In the genomic region with DNA sequence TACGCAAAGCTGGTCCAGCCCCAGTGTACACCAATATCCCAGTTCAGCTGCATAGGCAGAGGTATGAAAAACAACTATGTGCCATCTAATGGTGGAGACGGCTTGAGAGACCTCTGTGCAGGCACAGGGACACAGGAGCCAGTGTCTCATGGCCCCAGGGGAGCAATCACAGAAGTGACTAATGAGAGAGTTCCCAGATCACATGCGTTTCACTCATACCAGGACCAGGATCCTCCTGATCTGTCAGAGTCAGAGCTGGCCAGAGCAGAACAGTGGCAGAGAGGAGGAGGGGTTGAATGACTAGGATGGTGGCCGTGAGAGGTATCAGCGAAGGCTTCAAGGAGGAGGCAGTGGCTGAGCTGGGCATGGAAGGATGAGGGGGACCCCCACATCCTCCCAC, we compare ENCODE assay signal across 29 cellular contexts. TPM values are rescaled to one million over a fixed set of nuclear protein-coding genes. Genes with fewer than 3 reads are reported as not detected.
DNase-seq lines count a peak whose midpoint lies in the region; ATAC-seq, FAIRE-seq and TF ChIP-seq lines count a peak whose summit lies in the region.
"Had no signal": no experiment of that assay in that cellular context is flagged by ENCODE, and none has a peak within 500 bp of the region (broad histone marks: within the 10 kb centered on the region; RNA-seq: fewer than 3 reads in every experiment).

No MANE protein-coding gene starts in this region.

- WGBS in mammary epithelial cell (ENCODE audit: low coverage, missing lambda C conversion rate), result 79% methylated on average over 5 of the region's 5 CpGs
- WGBS in H1 (ENCODE audit: extremely low coverage in 1 of 2, insufficient coverage in 1 of 2, insufficient read length in 1 of 2, insufficient replicate concordance in 2 of 2, low coverage in 1 of 2, low lambda C conversion rate in 2 of 2, missing lambda C conversion rate in 1 of 2), 2 experiments, result 87% methylated on average over 5 of the region's 5 CpGs; no CpG with 5 or more reads in 1 of the 2 experiments

- peak overlapping the region; percentile 20 for H4K91ac ChIP-seq in H1 (replicated peaks; ENCODE audit: insufficient read length, low read length)

- H3K4ac ChIP-seq in H1 (replicated peaks; ENCODE audit: insufficient read length, low read depth, low read length), result no peak overlapping the region

- POLR2A ChIA-PET in H1 (lab: Charles Lee; ENCODE audit: partially characterized antibody), result interaction anchor here (1.0 kb wide), 1 partner anchor 11 kb away, joined by 3 read pairs; no protein-coding TSS in a partner anchor
- POLR2A ChIA-PET in T-cell (lab: Charles Lee), result no interaction called here

- H4K20me1 ChIP-seq in mammary epithelial cell (ENCODE audit: insufficient read depth, low read length) (no peaks in the 10 kb centered on the region), H1 (replicated peaks in 1 of 2; ENCODE audit: control insufficient read depth in 1 of 2, insufficient read depth in 2 of 2, low read length in 2 of 2) (no peaks in the 10 kb centered on the region)
- H4K20me1 ChIP-seq: BLaER1 treated with 17β-estradiol and CSF1 and Interleukin-3, amounts not matched to agents 10 nM and 100 nM had no signal

- DNase-seq in mammary epithelial cell (peak; percentile 34), breast epithelium (ENCODE audit: low spot score in 2 of 2) (no peak), NCI-H2171 (lab: John Stamatoyannopoulos, UW) (peak; percentile 65), H1 (ENCODE audit: low read depth in 1 of 2, low spot score in 2 of 2) (no peak), T-cell (no peak), D341Med (ENCODE audit: low spot score) (no peak)
- DNase-seq: activated CD4-positive, alpha-beta T cell treated with anti-CD3 and anti-CD28 coated beads for 4 hours; activated naive CD8-positive, alpha-beta T cell treated with anti-CD3 and anti-CD28 coated beads for 36 hours; activated T-cell treated with anti-CD3 and anti-CD28 coated beads for 4 hours; aorta; effector memory CD4-positive, alpha-beta T cell; erythroblast; foreskin fibroblast; GF-D8; heart right ventricle; Kasumi-1; NCI-H2081 treated with DMSO at 0.1 percent for 48 hours; spleen; T-helper 2 cell had no signal

- TF ChIP-seq RAD21 in H1 (IDR thresholded peaks at IDR 0.05 in 1 of 2, conservative IDR thresholded peaks at IDR 0.05 in 1 of 2; ENCODE audit: low read depth in 2 of 2, low read length in 2 of 2), result no peak

- no peaks in the 10 kb centered on the region for H3K23me2 ChIP-seq in H1 (ENCODE audit: low read depth, low read length)

- H3K36me3 ChIP-seq in mammary epithelial cell (ENCODE audit: insufficient read depth, low read length) (no peaks in the 10 kb centered on the region), breast epithelium (no peaks in the 10 kb centered on the region), H1 (ENCODE audit: control insufficient read depth in 2 of 4, insufficient read depth in 4 of 4, low read length in 3 of 4) (no peaks in the 10 kb centered on the region)
- H3K36me3 ChIP-seq: BLaER1 treated with 17β-estradiol and CSF1 and Interleukin-3, amounts not matched to agents 10 nM and 100 nM; heart right ventricle; right atrium auricular region; spleen; tibial nerve had no signal

- dilution Hi-C loops in mammary epithelial cell (cut with HindIII; ENCODE audit: low sequenced_read_pairs), result no loop called here

- H2AFZ ChIP-seq in mammary epithelial cell (ENCODE audit: low read depth, low read length) (peak overlapping the region; percentile 4), H1 (ENCODE audit: low read length) (no peak overlapping the region)
- H2AFZ ChIP-seq: parathyroid adenoma had no signal

- no peaks in the 10 kb centered on the region for H3K36me3 Mint-ChIP-seq in T-cell
- H3K36me3 Mint-ChIP-seq: activated naive CD8-positive, alpha-beta T cell treated with anti-CD3 and anti-CD28 coated beads for 36 hours had no signal

- H4K5ac ChIP-seq in H1 (ENCODE audit: insufficient read length, low read depth, low read length), result no peak overlapping the region

- CTCF ChIA-PET in mammary epithelial cell (lab: Charles Lee; ENCODE audit: low non-redundant PET), result interaction anchor here (0.7 kb wide), 1 partner anchor 61 kb away, joined by 5 read pairs; no protein-coding TSS in a partner anchor
- CTCF ChIA-PET in H1 (lab: Charles Lee; ENCODE audit: partially characterized antibody), result interaction anchor here (1.0 to 3.0 kb wide), 5 partner anchors 11 to 302 kb away, joined by 3 to 18 read pairs (median 3); no protein-coding TSS in a partner anchor
- CTCF ChIA-PET in T-cell (lab: Charles Lee), result interaction anchor here in 1 of 2 donors (0.5 kb wide), 1 partner anchor 169 kb away, joined by 3 read pairs; no protein-coding TSS in a partner anchor

- H2BK120ac ChIP-seq in H1 (replicated peaks; ENCODE audit: low read depth, low read length), result no peak overlapping the region

- TF ChIP-seq EP300 in H1 (IDR thresholded peaks at IDR 0.05; ENCODE audit: borderline replicate concordance in 1 of 2, low read depth in 2 of 2, low read length in 2 of 2), result no peak

- no peaks in the 10 kb centered on the region for H3K79me2 ChIP-seq in mammary epithelial cell (ENCODE audit: insufficient read depth, low read length)
- H3K79me2 ChIP-seq in H1 (ENCODE audit: control insufficient read depth in 1 of 2, insufficient read depth in 2 of 2, low read length in 2 of 2), result no peaks in the 10 kb centered on the region
- H3K79me2 ChIP-seq: parathyroid adenoma had no signal

- intact Hi-C loops in mammary epithelial cell (cut with micrococcal nuclease), result loop anchor here (5.0 kb wide), 1 partner anchor 38 kb away; no protein-coding TSS in a partner anchor
- intact Hi-C loops in breast epithelium (cut with DNase I; ENCODE audit: low total_unique reads), result no loop called here

- in situ Hi-C loops in mammary epithelial cell (cut with MboI; ENCODE audit: low sequenced_read_pairs in 2 of 2), result no loop called here

- H3K4me2 ChIP-seq in mammary epithelial cell (ENCODE audit: insufficient read depth, low read depth, low read length) (no peak overlapping the region), H1 (ENCODE audit: insufficient read depth in 1 of 2, low read depth in 2 of 2, low read length in 2 of 2) (no peak overlapping the region)
- H3K4me2 ChIP-seq: BLaER1 treated with 17β-estradiol and CSF1 and Interleukin-3, amounts not matched to agents 10 nM and 100 nM had no signal

- ATAC-seq in T-cell (replicated peaks in 1 of 4), result no peak
- no peak for ATAC-seq in HG03342 (IDR thresholded peaks at IDR 0.05; ENCODE audit: unreplicated experiment)
- ATAC-seq: heart right ventricle, HepG2 had no signal

- no peak overlapping the region for H3K27ac Mint-ChIP-seq in T-cell
- H3K27ac Mint-ChIP-seq: activated naive CD8-positive, alpha-beta T cell treated with anti-CD3 and anti-CD28 coated beads for 36 hours had no signal

- H2BK12ac ChIP-seq in H1 (ENCODE audit: low read depth, low read length), result peak overlapping the region; percentile 31; the same call in 1 of the 2 replicates

- peak overlapping the region; percentile 87; the same call in 1 of the 2 replicates for H2BK20ac ChIP-seq in H1 (ENCODE audit: low read length)

- peaks cover 4% of the 10 kb centered on the region for H3K27me3 ChIP-seq in mammary epithelial cell (ENCODE audit: insufficient read depth, low read length)
- peaks cover 0 to 17% of the 10 kb centered on the region in 2 donors for H3K27me3 ChIP-seq in breast epithelium
- H3K27me3 ChIP-seq in H1 (replicated peaks in 1 of 4; ENCODE audit: control insufficient read depth in 3 of 4, extremely low read depth in 1 of 4, insufficient read depth in 3 of 4, low read length in 3 of 4), result peaks cover 0 to 7% (median 1%) of the 10 kb centered on the region in 4 experiments; a peak in 6 of 7 replicates
- H3K27me3 ChIP-seq: right atrium auricular region had no signal

- H3K4me1 ChIP-seq in mammary epithelial cell (ENCODE audit: insufficient read depth, low read length), result peaks cover 12% of the 10 kb centered on the region
- H3K4me1 ChIP-seq in breast epithelium, result no peaks in the 10 kb centered on the region
- H3K4me1 ChIP-seq in H1 (replicated peaks in 1 of 4; ENCODE audit: control insufficient read depth in 3 of 4, insufficient read depth in 4 of 4, low read length in 3 of 4), result peaks cover 11 to 31% (median 23%) of the 10 kb centered on the region in 4 experiments
- H3K4me1 ChIP-seq: heart right ventricle, parathyroid adenoma, right atrium auricular region had no signal

- FAIRE-seq in H1 (lab: Jason Lieb, UNC), result no peak
- FAIRE-seq: HepG2 had no signal

- no peaks in the 10 kb centered on the region for H3K9me3 Mint-ChIP-seq in T-cell
- H3K9me3 Mint-ChIP-seq: activated naive CD8-positive, alpha-beta T cell treated with anti-CD3 and anti-CD28 coated beads for 36 hours had no signal

- H2AK5ac ChIP-seq in H1 (ENCODE audit: low read depth, low read length), result no peak overlapping the region

- no peak overlapping the region for H3K4me3 ChIP-seq in mammary epithelial cell (replicated peaks in 1 of 3; ENCODE audit: insufficient read depth in 1 of 3, low read depth in 2 of 3, low read length in 3 of 3)
- no peak overlapping the region for H3K4me3 ChIP-seq in breast epithelium
- no peak overlapping the region for H3K4me3 ChIP-seq in H1 (ENCODE audit: extremely low read depth in 1 of 4, insufficient read depth in 2 of 4, low read depth in 3 of 4, low read length in 4 of 4)
- H3K4me3 ChIP-seq: BLaER1 treated with 17β-estradiol and CSF1 and Interleukin-3, amounts not matched to agents 10 nM and 100 nM; coronary artery; heart right ventricle; lung; right atrium auricular region; SK-N-MC; spleen; tibial nerve had no signal

- no peak overlapping the region for H3K18ac ChIP-seq in H1 (ENCODE audit: extremely low read depth, low read length)

- peak overlapping the region; percentile 45; the same call in 1 of the 2 replicates for H2BK5ac ChIP-seq in H1 (ENCODE audit: low read depth, low read length)

- H3K23ac ChIP-seq in H1 (ENCODE audit: insufficient read length), result no peak overlapping the region

- TF ChIP-seq CTCF in mammary epithelial cell (conservative IDR thresholded peaks at IDR 0.05 in 1 of 2, IDR thresholded peaks at IDR 0.05 in 1 of 2; ENCODE audit: extremely low read depth in 1 of 2, insufficient read depth in 1 of 2, low read depth in 1 of 2, low read length in 2 of 2) (no peak), breast epithelium (IDR thresholded peaks at IDR 0.05) (no peak), H1 (IDR thresholded peaks at IDR 0.05; ENCODE audit: control extremely low read depth in 1 of 3, insufficient read depth in 1 of 3, low read depth in 1 of 3, low read length in 3 of 3) (no peak)

- H3K27me3 Mint-ChIP-seq in T-cell, result peaks cover 59 to 70% of the 10 kb centered on the region in 2 donors

- no peak overlapping the region for H2BK15ac ChIP-seq in H1 (ENCODE audit: low read length)

- H3K4me3 Mint-ChIP-seq in T-cell, result no peak overlapping the region
- H3K4me3 Mint-ChIP-seq: activated naive CD8-positive, alpha-beta T cell treated with anti-CD3 and anti-CD28 coated beads for 36 hours had no signal

- H3K9ac ChIP-seq in mammary epithelial cell (ENCODE audit: insufficient read depth, low read length), result no peak overlapping the region
- H3K9ac ChIP-seq in H1 (replicated peaks in 1 of 4; ENCODE audit: extremely low read depth in 1 of 4, low read depth in 3 of 4, low read length in 3 of 4), result no peak overlapping the region
- H3K9ac ChIP-seq: BLaER1 treated with 17β-estradiol and CSF1 and Interleukin-3, amounts not matched to agents 10 nM and 100 nM; parathyroid adenoma had no signal

- H3K4me1 Mint-ChIP-seq in T-cell, result peaks cover 2 to 12% (median 2%) of the 10 kb centered on the region in 3 donors
- H3K4me1 Mint-ChIP-seq: activated naive CD8-positive, alpha-beta T cell treated with anti-CD3 and anti-CD28 coated beads for 36 hours had no signal

- H4K8ac ChIP-seq in H1 (ENCODE audit: extremely low read depth, insufficient read depth, low read length), result no peak overlapping the region

- H3K27ac ChIP-seq in mammary epithelial cell (ENCODE audit: insufficient read depth, low read depth, low read length), result no peak overlapping the region
- H3K27ac ChIP-seq in breast epithelium, result no peak overlapping the region
- H3K27ac ChIP-seq in H1 (ENCODE audit: low read depth, low read length), result no peak overlapping the region
- H3K27ac ChIP-seq: BLaER1 treated with 17β-estradiol and CSF1 and Interleukin-3, amounts not matched to agents 10 nM and 100 nM; coronary artery; heart right ventricle; HL-60; parathyroid adenoma; right atrium auricular region; SK-N-MC; spleen; tibial nerve had no signal

- no peak for TF ChIP-seq POLR2A in breast epithelium (IDR thresholded peaks at IDR 0.05)
- no peak for TF ChIP-seq POLR2A in H1 (IDR thresholded peaks at IDR 0.05; ENCODE audit: control extremely low read depth in 1 of 2, low read depth in 2 of 2, low read length in 2 of 2)

- H3K56ac ChIP-seq in H1 (replicated peaks; ENCODE audit: insufficient read length, low read depth, low read length), result no peak overlapping the region

- H3K9me3 ChIP-seq in mammary epithelial cell (replicated peaks; ENCODE audit: insufficient read depth, low read length), result no peaks in the 10 kb centered on the region
- H3K9me3 ChIP-seq in breast epithelium, result no peaks in the 10 kb centered on the region
- no peaks in the 10 kb centered on the region for H3K9me3 ChIP-seq in H1 (ENCODE audit: insufficient read depth in 2 of 2, low read depth in 1 of 2, low read length in 1 of 2)
- H3K9me3 ChIP-seq: BLaER1 treated with 17β-estradiol and CSF1 and Interleukin-3, amounts not matched to agents 10 nM and 100 nM; heart right ventricle; right atrium auricular region; spleen; tibial nerve had no signal

- no TSS peak for BruUV-seq in mammary epithelial cell (replicated peaks; lab: Mats Ljungman, UMichigan)

- no peaks in the 10 kb centered on the region for H3K79me1 ChIP-seq in H1 (ENCODE audit: low read depth, low read length)

- H3K14ac ChIP-seq in H1 (ENCODE audit: insufficient read length), result no peak overlapping the region

RNA-seq across cellular contexts. Expression of gene TMEM132E, which starts 41.1 kb away (rescaled TPM):
- total RNA-seq in mammary epithelial cell (not detected), breast epithelium (under 1 TPM in 2 of 3 donors, not detected in 1; under 0.01 TPM), T-cell (under 1 TPM in 4 of 5 donors, not detected in 1; 0.09 to 0.47 (median 0.32) TPM)
- polyA plus RNA-seq in mammary epithelial cell (not detected), H1 (2011; rRNA removed) (0.60 and 0.67 TPM in 2 replicates)
- not detected for polyA minus RNA-seq in mammary epithelial cell
- 0.31 and 0.45 TPM in 2 replicates for total RNA-seq in H1 (2021; fragmentation: NEBNext Ultra II Directional; extraction: Animal tissue kit (Norgen Biotek cat#: 25700))
- 0.35 TPM for polyA plus RNA-seq in H1 (2011; cell fraction: cytosol; rRNA removed)
- polyA plus RNA-seq in H1 (2011; cell fraction: nucleus; rRNA removed), result 2.6 TPM
- 0.18 to 0.65 TPM (median 0.55 TPM) in 4 replicates for polyA plus RNA-seq in H1 (2012, experiment 1 of 2)
- polyA plus RNA-seq in H1 (2012, experiment 2 of 2), result 0.26 TPM
- polyA plus RNA-seq in H1 (2013, experiment 1 of 2), result 0.32 TPM
- polyA plus RNA-seq in H1 (2013, experiment 2 of 2), result 0.17 TPM
- polyA minus RNA-seq in H1 (2011; rRNA and poly(A)+ RNA removed), result 0.24 and 0.69 TPM in 2 replicates
- 0.22 TPM for polyA minus RNA-seq in H1 (2011; cell fraction: cytosol; rRNA and poly(A)+ RNA removed)
- polyA minus RNA-seq in H1 (2011; cell fraction: nucleus; rRNA and poly(A)+ RNA removed), result 0.40 TPM
- total RNA-seq: HepG2 had no signal
- polyA plus RNA-seq: HepG2 had no signal

Comparison
In these comparisons a context has a peak if more than half of its experiments do, and no peak if none do; other contexts are left out.
1. DNase-seq: peak in mammary epithelial cell (single experiment) and NCI-H2171 (single experiment); none in breast epithelium (0 of 2), H1 (0 of 2), T-cell (0 of 34) and D341Med (single experiment).